In the genomic region with DNA sequence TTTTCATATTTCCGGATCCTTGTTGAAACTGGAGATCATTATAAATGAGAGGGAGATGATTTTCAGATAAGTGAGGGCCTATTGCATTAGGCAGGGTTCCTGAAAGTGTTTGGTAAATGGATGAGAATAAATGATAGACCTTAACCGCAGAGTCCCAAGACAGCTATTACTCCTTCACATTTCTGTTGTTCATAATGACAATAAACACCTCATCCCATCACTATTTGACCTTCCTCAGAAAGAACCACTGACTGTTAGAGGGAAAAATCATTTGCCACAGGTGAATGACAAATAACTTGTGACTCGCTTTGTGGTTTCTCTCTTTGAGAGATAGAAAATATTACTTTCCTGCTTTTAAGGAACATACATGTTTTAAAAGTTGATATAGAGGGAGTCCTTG, we compare ENCODE assay signal across 29 cellular contexts. TPM values are rescaled to one million over a fixed set of nuclear protein-coding genes. Genes with fewer than 3 reads are reported as not detected.
DNase-seq lines count a peak whose midpoint lies in the region; ATAC-seq, FAIRE-seq and TF ChIP-seq lines count a peak whose summit lies in the region.
"Had no signal": no experiment of that assay in that cellular context is flagged by ENCODE, and none has a peak within 500 bp of the region (broad histone marks: within the 10 kb centered on the region; RNA-seq: fewer than 3 reads in every experiment).

No MANE protein-coding gene starts in this region.

- peaks cover 8% of the 10 kb centered on the region for H3K27me3 ChIP-seq in bronchial epithelial cell (ENCODE audit: control insufficient read depth, insufficient read depth, low read length)

- no peak for DNase-seq in activated T-cell treated with anti-CD3 and anti-CD28 coated beads, Interleukin-2, amount 50 U/mL, for 72 hours
- DNase-seq in activated T-cell treated with anti-CD3 and anti-CD28 coated beads, Interleukin-2, amount 50 U/mL, for 1 hour = no peak
- DNase-seq in MV-4-11 (lab: John Stamatoyannopoulos, UW) = peak; percentile 6
- peak; percentile 63 for DNase-seq in bronchial epithelial cell (ENCODE audit: low read depth)
- DNase-seq in renal cortical epithelial cell (ENCODE audit: low read depth) = peak; percentile 64
- DNase-seq in NCI-H446 (lab: John Stamatoyannopoulos, UW) = no peak
- DNase-seq in foreskin melanocyte = no peak
- DNase-seq in SKM-1 treated with dmso at 0.1 percent for 144 hours (lab: John Stamatoyannopoulos, UW; ENCODE audit: unreplicated experiment) = no peak
- DNase-seq: activated B cell treated with CpG ODN at 0.5 μM for 24 hours; activated CD4-positive, alpha-beta memory T cell treated with anti-CD3 and anti-CD28 coated beads for 36 hours; activated gamma-delta T cell treated with Interleukin-2 at 50 U/mL for 16 hours; amygdala; caudate nucleus; COR-L47; DND-41; endodermal cell; H7; kidney; naive thymus-derived CD4-positive, alpha-beta T cell; NCI-H1105; NCI-H2029; NCI-H2227 treated with DMSO at 0.1 percent for 48 hours; NCI-H774; nucleus accumbens; T1000 had no signal

- no peaks in the 10 kb centered on the region for H3K36me3 ChIP-seq in bronchial epithelial cell (ENCODE audit: control insufficient read depth, insufficient read depth, low read length)

- H3K36me3 Mint-ChIP-seq in activated T-cell treated with anti-CD3 and anti-CD28 coated beads, Interleukin-2, amount 50 U/mL, for 72 hours (ENCODE audit: insufficient read depth in 2 of 2) = no peaks in the 10 kb centered on the region
- H3K36me3 Mint-ChIP-seq: activated CD4-positive, alpha-beta memory T cell treated with anti-CD3 and anti-CD28 coated beads for 36 hours; naive thymus-derived CD4-positive, alpha-beta T cell had no signal

- H3K4me3 ChIP-seq in bronchial epithelial cell (ENCODE audit: low read depth, low read length) = no peak overlapping the region
- H3K4me3 ChIP-seq: skin epidermis had no signal

- FAIRE-seq in bronchial epithelial cell (lab: Jason Lieb, UNC) = no peak
- FAIRE-seq: A204.1, GM12891, kidney, urothelium cell line had no signal

- H3K27me3 Mint-ChIP-seq in activated T-cell treated with anti-CD3 and anti-CD28 coated beads, Interleukin-2, amount 50 U/mL, for 72 hours (ENCODE audit: low read depth) = peaks cover 52% of the 10 kb centered on the region

- H3K27ac Mint-ChIP-seq in activated T-cell treated with anti-CD3 and anti-CD28 coated beads, Interleukin-2, amount 50 U/mL, for 72 hours = no peak overlapping the region
- H3K27ac Mint-ChIP-seq: activated B cell treated with CpG ODN at 0.5 μM for 24 hours; activated CD4-positive, alpha-beta memory T cell treated with anti-CD3 and anti-CD28 coated beads for 36 hours; endodermal cell; naive thymus-derived CD4-positive, alpha-beta T cell had no signal

- no peak overlapping the region for H3K4me3 Mint-ChIP-seq in activated T-cell treated with anti-CD3 and anti-CD28 coated beads, Interleukin-2, amount 50 U/mL, for 72 hours
- H3K4me3 Mint-ChIP-seq: activated B cell treated with CpG ODN at 0.5 μM for 24 hours; activated CD4-positive, alpha-beta memory T cell treated with anti-CD3 and anti-CD28 coated beads for 36 hours; endodermal cell; naive thymus-derived CD4-positive, alpha-beta T cell had no signal

- H3K9me3 Mint-ChIP-seq in activated T-cell treated with anti-CD3 and anti-CD28 coated beads, Interleukin-2, amount 50 U/mL, for 72 hours = no peaks in the 10 kb centered on the region
- H3K9me3 Mint-ChIP-seq: activated B cell treated with CpG ODN at 0.5 μM for 24 hours; activated CD4-positive, alpha-beta memory T cell treated with anti-CD3 and anti-CD28 coated beads for 36 hours; endodermal cell; naive thymus-derived CD4-positive, alpha-beta T cell had no signal

- TF ChIP-seq CTCF in bronchial epithelial cell (IDR thresholded peaks at IDR 0.05; ENCODE audit: insufficient read depth, low read length, severe bottlenecking) = no peak

- H3K4me1 Mint-ChIP-seq in activated T-cell treated with anti-CD3 and anti-CD28 coated beads, Interleukin-2, amount 50 U/mL, for 72 hours (ENCODE audit: low read depth) = peaks cover 13% of the 10 kb centered on the region
- H3K4me1 Mint-ChIP-seq: activated B cell treated with CpG ODN at 0.5 μM for 24 hours; endodermal cell; naive thymus-derived CD4-positive, alpha-beta T cell had no signal

- ATAC-seq in activated T-cell treated with anti-CD3 and anti-CD28 coated beads, Interleukin-2, amount 50 U/mL, for 72 hours (replicated peaks in 1 of 2) = peak; percentile 67 to 72
- ATAC-seq: naive thymus-derived CD4-positive, alpha-beta T cell had no signal

RNA-seq across cellular contexts. Expression of a gene that starts 47.3 kb away (rescaled TPM):
- total RNA-seq in activated T-cell treated with anti-CD3 and anti-CD28 coated beads, Interleukin-2, amount 50 U/mL, for 72 hours = 10 to 100 TPM; 15.9 to 16.1 TPM
- 3.2 TPM in 2 replicates for total RNA-seq in bronchial epithelial cell
- 3.0 and 7.4 TPM in 2 replicates for total RNA-seq in renal cortical epithelial cell

RNA-seq across cellular contexts. Expression of a gene that starts 55.5 kb away (rescaled TPM):
- total RNA-seq in activated T-cell treated with anti-CD3 and anti-CD28 coated beads, Interleukin-2, amount 50 U/mL, for 72 hours = not detected
- total RNA-seq in bronchial epithelial cell = under 0.01 TPM in 1 of 2 replicates, not detected in the other
- 0.10 TPM in 1 of 2 replicates, not detected in the other for total RNA-seq in renal cortical epithelial cell
- total RNA-seq: activated CD4-positive, alpha-beta memory T cell treated with anti-CD3 and anti-CD28 coated beads for 36 hours; naive thymus-derived CD4-positive, alpha-beta T cell had no signal

Comparison
In these comparisons a context has a peak if more than half of its experiments do, and no peak if none do; other contexts are left out.
1. DNase-seq: peak in MV-4-11 (single experiment), bronchial epithelial cell (single experiment) and renal cortical epithelial cell (single experiment); none in activated T-cell treated with anti-CD3 and anti-CD28 coated beads, Interleukin-2, amount 50 U/mL, for 72 hours (0 of 2), activated T-cell treated with anti-CD3 and anti-CD28 coated beads, Interleukin-2, amount 50 U/mL, for 1 hour (single experiment), NCI-H446 (0 of 2), foreskin melanocyte (single experiment) and SKM-1 treated with dmso at 0.1 percent for 144 hours (single experiment).